Comparison of ENCODE assay signal across 1 cellular context in genomic region chr17:19005789-19006430, GRCh38.
TF ChIP-seq lines count a peak whose summit lies in the region.

No MANE protein-coding gene starts in this region.

TF ChIP-seq in HCT116, 20 proteins besides CTCF, POLR2A, EP300 and RAD21 (continued from another document):
- no peak for TF ChIP-seq REST (IDR thresholded peaks at IDR 0.05; ENCODE audit: low read depth)
- TF ChIP-seq EZH2 (IDR thresholded peaks at IDR 0.05) = no peak
- no peak for TF ChIP-seq ZFX (IDR thresholded peaks at IDR 0.05)
- TF ChIP-seq ATF3 (IDR thresholded peaks at IDR 0.05) = no peak
- TF ChIP-seq JUND (IDR thresholded peaks at IDR 0.05) = no peak
